ENCODE assay signal across 8 cellular contexts in genomic region chrX:155048997-155049619, GRCh38. TPM values are rescaled to one million over a fixed set of nuclear protein-coding genes. Genes with fewer than 3 reads are reported as not detected.
DNase-seq lines count a peak whose midpoint lies in the region; ATAC-seq and TF ChIP-seq lines count a peak whose summit lies in the region.

No MANE protein-coding gene starts in this region.

- no TSS peak for BruUV-seq in HCT116 (replicated peaks; lab: Mats Ljungman, UMichigan)

- no peaks in the 10 kb centered on the region for H3K9me2 ChIP-seq in HCT116 (ENCODE audit: insufficient read depth)
- H3K9me2 ChIP-seq in SK-N-SH = no peaks in the 10 kb centered on the region

- RAD21 ChIA-PET in HCT116 (lab: Charles Lee; ENCODE audit: low non-redundant PET in 1 of 2, low total read pairs in 2 of 2, uncharacterized antibody in 2 of 2, unreplicated experiment in 2 of 2) = interaction anchor here in 1 of 2 experiments (0.7 kb wide), 1 partner anchor 130 kb away, joined by 3 read pairs; no protein-coding TSS in a partner anchor

- peak; percentile 78 for ATAC-seq in HCT116
- peak; percentile 61 for ATAC-seq in body of pancreas
- no peak for ATAC-seq in HG03108 (IDR thresholded peaks at IDR 0.05; ENCODE audit: unreplicated experiment)

- POLR2A ChIA-PET in CD8-positive, alpha-beta memory T cell (lab: Charles Lee) = no interaction called here
- POLR2A ChIA-PET in HCT116 (lab: Charles Lee) (no interaction called here), SK-N-SH (lab: Yijun Ruan, JAX) (interaction anchor here (1.0 kb wide), 1 partner anchor 22 kb away, joined by 3 read pairs; the partner anchor contains the start of gene FUNDC2)

- no peaks in the 10 kb centered on the region for H3K9me3 ChIP-seq in CD8-positive, alpha-beta memory T cell (ENCODE audit: low read length)
- H3K9me3 ChIP-seq in HCT116 (ENCODE audit: control insufficient read depth in 1 of 2, insufficient read depth in 1 of 2, low read depth in 1 of 2, low read length in 2 of 2) (no peaks in the 10 kb centered on the region), SK-N-SH (no peaks in the 10 kb centered on the region), body of pancreas (no peaks in the 10 kb centered on the region), stomach (no peaks in the 10 kb centered on the region), vagina (no peaks in the 10 kb centered on the region)

- H3K36me3 Mint-ChIP-seq in CD8-positive, alpha-beta memory T cell = peaks cover 0 to 66% (median 1%) of the 10 kb centered on the region in 3 donors

- TF ChIP-seq EP300 in SK-N-SH (IDR thresholded peaks at IDR 0.05; ENCODE audit: borderline replicate concordance in 1 of 2, low read depth in 1 of 2, low read length in 1 of 2) (no peak), stomach (IDR thresholded peaks at IDR 0.05) (no peak)

- 33% methylated on average over 9 of the region's 9 CpGs for WGBS in SK-N-SH (ENCODE audit: low lambda C conversion rate)
- 30 to 43% methylated on average over 8 to 9 of the region's 9 CpGs for WGBS in body of pancreas, 2 donors
- 33 to 49% (median 45%) methylated on average over 8 to 9 of the region's 9 CpGs for WGBS in stomach, 5 donors

- TF ChIP-seq POLR2A in HCT116 (IDR thresholded peaks at IDR 0.05; ENCODE audit: borderline replicate concordance, extremely low read depth, insufficient read depth, insufficient read length) (no peak), body of pancreas (IDR thresholded peaks at IDR 0.05) (peak in 1 of 3 donors; percentile 20), stomach (IDR thresholded peaks at IDR 0.05) (no peak), vagina (IDR thresholded peaks at IDR 0.05) (no peak)

- H3K9me3 Mint-ChIP-seq in CD8-positive, alpha-beta memory T cell = no peaks in the 10 kb centered on the region

- H3K4me2 ChIP-seq in HCT116 (ENCODE audit: low read length) (no peak overlapping the region), SK-N-SH (no peak overlapping the region)

- H3K4me3 Mint-ChIP-seq in CD8-positive, alpha-beta memory T cell = peak overlapping the region in 1 of 7 donors; percentile 33

- H3K4me1 Mint-ChIP-seq in CD8-positive, alpha-beta memory T cell = peaks cover 5 to 25% (median 11%) of the 10 kb centered on the region in 3 donors

- H3K27ac Mint-ChIP-seq in CD8-positive, alpha-beta memory T cell = peak overlapping the region in 6 of 8 donors; percentile 2 to 74 (median 34)

- H3K27me3 ChIP-seq in CD8-positive, alpha-beta memory T cell (ENCODE audit: insufficient read depth, low read length, poor library complexity, severe bottlenecking) = no peaks in the 10 kb centered on the region
- H3K27me3 ChIP-seq in HCT116 (ENCODE audit: insufficient read depth, low read length) (no peaks in the 10 kb centered on the region), SK-N-SH (ENCODE audit: insufficient read depth) (no peaks in the 10 kb centered on the region), body of pancreas (no peaks in the 10 kb centered on the region), stomach (no peaks in the 10 kb centered on the region), vagina (no peaks in the 10 kb centered on the region)

- no peaks in the 10 kb centered on the region for H3F3A ChIP-seq in SK-N-SH (replicated peaks; ENCODE audit: insufficient read depth)

- peaks cover 0 to 1% of the 10 kb centered on the region in 2 donors for H3K27me3 Mint-ChIP-seq in CD8-positive, alpha-beta memory T cell

- CTCF ChIA-PET in CD8-positive, alpha-beta memory T cell (lab: Charles Lee) = interaction anchor here (0.9 kb wide), 2 partner anchors 13 to 17 kb away, joined by 4 read pairs; no protein-coding TSS in a partner anchor
- CTCF ChIA-PET in HCT116 (lab: Charles Lee) = interaction anchor here (0.7 to 1.1 kb wide), 3 partner anchors 9 to 141 kb away, joined by 3 to 4 read pairs (median 4); no protein-coding TSS in a partner anchor
- CTCF ChIA-PET in SK-N-SH (lab: Yijun Ruan, JAX) = interaction anchor here (0.7 to 1.2 kb wide), 8 partner anchors 8 to 64 kb away, joined by 3 to 8 read pairs (median 4); no protein-coding TSS in a partner anchor

- peak; percentile 55 to 65 (median 61); a peak in 5 of 6 replicates for TF ChIP-seq CTCF in HCT116 (IDR thresholded peaks at IDR 0.05 in 2 of 3, conservative IDR thresholded peaks at IDR 0.05 in 1 of 3; ENCODE audit: borderline replicate concordance in 1 of 3, insufficient read depth in 1 of 3, low read depth in 2 of 3, low read length in 2 of 3)
- TF ChIP-seq CTCF in SK-N-SH (IDR thresholded peaks at IDR 0.05) = peak; percentile 71
- TF ChIP-seq CTCF in body of pancreas (IDR thresholded peaks at IDR 0.05) = peak in 6 of 7 experiments; percentile 35 to 69 (median 54)
- TF ChIP-seq CTCF in stomach (IDR thresholded peaks at IDR 0.05) = peak in 3 of 7 experiments; percentile 12 to 28 (median 21)
- TF ChIP-seq CTCF in vagina (IDR thresholded peaks at IDR 0.05) = no peak

- TF ChIP-seq RAD21 in HCT116 (IDR thresholded peaks at IDR 0.05; ENCODE audit: low read depth) (peak; percentile 35; the same call in 1 of the 2 replicates), SK-N-SH (IDR thresholded peaks at IDR 0.05; ENCODE audit: low read length) (peak; percentile 50)

- intact Hi-C loops in HCT116 (cut with micrococcal nuclease) = no loop called here
- intact Hi-C loops in body of pancreas (cut with DNase I) = no loop called here
- intact Hi-C loops in stomach (cut with DNase I; ENCODE audit: low total_unique reads) = no loop called here
- intact Hi-C loops in vagina (cut with DNase I) = no loop called here

- no peak overlapping the region for H3K27ac ChIP-seq in CD8-positive, alpha-beta memory T cell (ENCODE audit: low read depth, low read length)
- no peak overlapping the region for H3K27ac ChIP-seq in HCT116 (ENCODE audit: low read depth, low read length)
- no peak overlapping the region for H3K27ac ChIP-seq in SK-N-SH (ENCODE audit: low read depth in 2 of 2, low read length in 1 of 2)
- peak overlapping the region in 2 of 4 donors; percentile 25 to 49 for H3K27ac ChIP-seq in body of pancreas
- H3K27ac ChIP-seq in stomach = peak overlapping the region in 1 of 5 donors; percentile 38
- H3K27ac ChIP-seq in vagina = no peak overlapping the region

- no peak overlapping the region for H3K4me3 ChIP-seq in CD8-positive, alpha-beta memory T cell (ENCODE audit: low read length)
- H3K4me3 ChIP-seq in HCT116 (replicated peaks in 1 of 2; ENCODE audit: low read depth in 1 of 2, low read length in 2 of 2) (no peak overlapping the region), SK-N-SH (ENCODE audit: low read depth in 2 of 2, low read length in 1 of 2) (no peak overlapping the region), body of pancreas (no peak overlapping the region), stomach (no peak overlapping the region), vagina (no peak overlapping the region)

- H2AFZ ChIP-seq in HCT116 (ENCODE audit: low read depth, low read length, poor library complexity, severe bottlenecking) (no peak overlapping the region), SK-N-SH (ENCODE audit: low read depth) (no peak overlapping the region)

- H3K79me2 ChIP-seq in HCT116 (ENCODE audit: insufficient read depth, low read length) (no peaks in the 10 kb centered on the region), SK-N-SH (ENCODE audit: insufficient read depth) (no peaks in the 10 kb centered on the region)

- H4K20me1 ChIP-seq in HCT116 (ENCODE audit: insufficient read depth) (no peaks in the 10 kb centered on the region), SK-N-SH (ENCODE audit: insufficient read depth) (no peaks in the 10 kb centered on the region)

- no peaks in the 10 kb centered on the region for H3K4me1 ChIP-seq in CD8-positive, alpha-beta memory T cell (ENCODE audit: insufficient read depth, low read length)
- H3K4me1 ChIP-seq in HCT116 (ENCODE audit: control insufficient read depth in 1 of 2, insufficient read depth in 2 of 2, low read length in 2 of 2) (no peaks in the 10 kb centered on the region), SK-N-SH (ENCODE audit: control insufficient read depth in 1 of 2, insufficient read depth in 2 of 2, low read depth in 1 of 2, low read length in 1 of 2) (no peaks in the 10 kb centered on the region), body of pancreas (peaks cover 52% of the 10 kb centered on the region), stomach (no peaks in the 10 kb centered on the region), vagina (no peaks in the 10 kb centered on the region)

- H3K9ac ChIP-seq in HCT116 (ENCODE audit: low read length) = no peak overlapping the region
- H3K9ac ChIP-seq in SK-N-SH = no peak overlapping the region

- H3K36me3 ChIP-seq in CD8-positive, alpha-beta memory T cell (ENCODE audit: insufficient read depth, low read length) = no peaks in the 10 kb centered on the region
- no peaks in the 10 kb centered on the region for H3K36me3 ChIP-seq in HCT116 (ENCODE audit: control insufficient read depth in 1 of 2, insufficient read depth in 2 of 2, low read length in 2 of 2)
- peaks cover 2 to 7% of the 10 kb centered on the region in 2 experiments for H3K36me3 ChIP-seq in SK-N-SH (replicated peaks in 1 of 2; ENCODE audit: control insufficient read depth in 1 of 2, insufficient read depth in 2 of 2, low read length in 1 of 2)
- no peaks in the 10 kb centered on the region for H3K36me3 ChIP-seq in body of pancreas (replicated peaks in 1 of 2; ENCODE audit: insufficient read depth in 1 of 2, low read depth in 2 of 2)
- H3K36me3 ChIP-seq in stomach = peaks cover 0 to 32% (median 20%) of the 10 kb centered on the region in 4 donors
- H3K36me3 ChIP-seq in vagina = no peaks in the 10 kb centered on the region

- peak; percentile 5 to 58 (median 33) for DNase-seq in CD8-positive, alpha-beta memory T cell
- DNase-seq in HCT116 (ENCODE audit: low read depth, low spot score) (no peak), SK-N-SH (peak; percentile 39), body of pancreas (peak; percentile 58 to 74 (median 68)), kidney tubule cell (ENCODE audit: low spot score) (peak; percentile 55), stomach (peak; percentile 59), vagina (ENCODE audit: extremely low spot score in 2 of 2) (no peak)

RNA-seq across cellular contexts. Expression of gene CMC4, which starts 21.8 kb away (rescaled TPM):
- total RNA-seq in CD8-positive, alpha-beta memory T cell = 1 to 10 TPM; 3.6 to 4.3 TPM
- polyA plus RNA-seq in CD8-positive, alpha-beta memory T cell = 28.7 TPM
- 5.3 TPM for total RNA-seq in HCT116 (2021; ENCODE audit: unreplicated experiment)
- 2.2 and 4.5 TPM in 2 replicates for polyA plus RNA-seq in HCT116 (2012)
- polyA plus RNA-seq in SK-N-SH (2012; rRNA removed) = 11.8 and 12.0 TPM in 2 replicates
- polyA plus RNA-seq in SK-N-SH (2012; cell fraction: cytosol; rRNA removed) = 12.8 and 13.3 TPM in 2 replicates
- polyA plus RNA-seq in SK-N-SH (2012; cell fraction: nucleus; rRNA removed) = 7.7 and 8.1 TPM in 2 replicates
- total RNA-seq in body of pancreas = 10 to 100 TPM in 1 of 2 donors, 1 to 10 TPM in 1; 8.9 to 20.5 TPM
- total RNA-seq in stomach = 10 to 100 TPM in 1 of 5 donors, 1 to 10 TPM in 3, not detected in 1; 1.3 to 21.6 (median 4.7) TPM
- 10 to 100 TPM; 21.0 to 22.8 (median 22.1) TPM for polyA plus RNA-seq in stomach
- total RNA-seq in vagina = 21.9 TPM

RNA-seq across cellular contexts. Expression of gene MTCP1, which starts 21.8 kb away (rescaled TPM):
- 10 to 100 TPM; 22.6 to 24.2 TPM for total RNA-seq in CD8-positive, alpha-beta memory T cell
- 21.8 TPM for polyA plus RNA-seq in CD8-positive, alpha-beta memory T cell
- total RNA-seq in HCT116 (2021; ENCODE audit: unreplicated experiment) = 10.7 TPM
- 6.8 and 8.2 TPM in 2 replicates for polyA plus RNA-seq in HCT116 (2012)
- polyA plus RNA-seq in SK-N-SH (2012; rRNA removed) = 3.7 and 4.9 TPM in 2 replicates
- 3.6 and 11.9 TPM in 2 replicates for polyA plus RNA-seq in SK-N-SH (2012; cell fraction: cytosol; rRNA removed)
- polyA plus RNA-seq in SK-N-SH (2012; cell fraction: nucleus; rRNA removed) = 8.2 and 16.0 TPM in 2 replicates
- 1 to 10 TPM; 2.6 to 3.0 TPM for total RNA-seq in body of pancreas
- 10 to 100 TPM in 2 of 5 donors, 1 to 10 TPM in 3; 2.8 to 34.4 (median 6.6) TPM for total RNA-seq in stomach
- 10 to 100 TPM; 17.6 to 42.2 (median 37.1) TPM for polyA plus RNA-seq in stomach
- total RNA-seq in vagina = 6.9 TPM

RNA-seq across cellular contexts. Expression of gene BRCC3, which starts 22.2 kb away (rescaled TPM):
- total RNA-seq in CD8-positive, alpha-beta memory T cell = 10 to 100 TPM; 37.0 to 41.3 TPM
- polyA plus RNA-seq in CD8-positive, alpha-beta memory T cell = 27.3 TPM
- total RNA-seq in HCT116 (2021; ENCODE audit: unreplicated experiment) (21.3 TPM), body of pancreas (1 to 10 TPM; 6.3 to 7.5 TPM), stomach (10 to 100 TPM in 2 of 5 donors, 1 to 10 TPM in 2, under 1 TPM in 1; 0.87 to 20.1 (median 7.0) TPM), vagina (11.5 TPM)
- polyA plus RNA-seq in HCT116 (2012) = 13.3 and 13.4 TPM in 2 replicates
- polyA plus RNA-seq in SK-N-SH (2012; rRNA removed) (11.2 and 16.6 TPM in 2 replicates), stomach (10 to 100 TPM; 10.0 to 18.8 (median 11.8) TPM)
- 15.2 and 16.1 TPM in 2 replicates for polyA plus RNA-seq in SK-N-SH (2012; cell fraction: cytosol; rRNA removed)
- 4.5 and 11.0 TPM in 2 replicates for polyA plus RNA-seq in SK-N-SH (2012; cell fraction: nucleus; rRNA removed)

RNA-seq across cellular contexts. Expression of gene FUNDC2, which starts 22.5 kb away (rescaled TPM):
- 100 to 1,000 TPM in 1 of 2 experiments, 10 to 100 TPM in 1; 96.4 to 104 TPM for total RNA-seq in CD8-positive, alpha-beta memory T cell
- polyA plus RNA-seq in CD8-positive, alpha-beta memory T cell = 178 TPM
- total RNA-seq in HCT116 (2021; ENCODE audit: unreplicated experiment) (32.5 TPM), body of pancreas (10 to 100 TPM; 28.8 to 66.3 TPM), stomach (10 to 100 TPM in 4 of 5 donors, 1 to 10 TPM in 1; 9.3 to 88.8 (median 19.9) TPM), vagina (53.5 TPM)
- 34.7 and 37.4 TPM in 2 replicates for polyA plus RNA-seq in HCT116 (2012)
- polyA plus RNA-seq in SK-N-SH (2012; rRNA removed) (55.9 and 73.1 TPM in 2 replicates), stomach (100 to 1,000 TPM; 105 to 123 (median 123) TPM)
- polyA plus RNA-seq in SK-N-SH (2012; cell fraction: cytosol; rRNA removed) = 75.0 and 87.5 TPM in 2 replicates
- 27.2 and 30.0 TPM in 2 replicates for polyA plus RNA-seq in SK-N-SH (2012; cell fraction: nucleus; rRNA removed)

RNA-seq across cellular contexts. Expression of gene F8, which starts 26.6 kb away (rescaled TPM):
- total RNA-seq in CD8-positive, alpha-beta memory T cell = 10 to 100 TPM; 10.8 to 11.9 TPM
- 15.2 TPM for polyA plus RNA-seq in CD8-positive, alpha-beta memory T cell
- 2.6 TPM for total RNA-seq in HCT116 (2021; ENCODE audit: unreplicated experiment)
- polyA plus RNA-seq in HCT116 (2012) = 1.2 and 1.7 TPM in 2 replicates
- 2.5 and 4.2 TPM in 2 replicates for polyA plus RNA-seq in SK-N-SH (2012; rRNA removed)
- 4.2 TPM in 2 replicates for polyA plus RNA-seq in SK-N-SH (2012; cell fraction: cytosol; rRNA removed)
- polyA plus RNA-seq in SK-N-SH (2012; cell fraction: nucleus; rRNA removed) = 0.80 and 1.7 TPM in 2 replicates
- 1 to 10 TPM; 5.7 to 9.2 TPM for total RNA-seq in body of pancreas
- total RNA-seq in stomach = 1 to 10 TPM in 4 of 5 donors, under 1 TPM in 1; 0.29 to 7.1 (median 3.5) TPM
- polyA plus RNA-seq in stomach = 1 to 10 TPM; 3.0 to 3.9 (median 3.8) TPM
- total RNA-seq in vagina = 5.4 TPM

Comparison
In these comparisons a context has a peak if more than half of its experiments do, and no peak if none do; other contexts are left out.
1. DNase-seq: peak in CD8-positive, alpha-beta memory T cell (5 of 5), SK-N-SH (single experiment), body of pancreas (4 of 4), kidney tubule cell (single experiment) and stomach (single experiment); none in HCT116 (single experiment) and vagina (0 of 2).
2. CTCF ChIP-seq: peak in HCT116 (3 of 3), SK-N-SH (single experiment) and body of pancreas (6 of 7); none in vagina (0 of 3).